9 cellular contexts compared by ENCODE assay signal in genomic region chr16:23670137-23670776, GRCh38. TPM values are rescaled to one million over a fixed set of nuclear protein-coding genes. Genes with fewer than 3 reads are reported as not detected.
A peak's percentile ranks its signal among the peaks of the same experiment; 100 is the strongest.
DNase-seq lines count a peak whose midpoint lies in the region; ATAC-seq and TF ChIP-seq lines count a peak whose summit lies in the region.
"Had no signal": no experiment of that assay in that cellular context is flagged by ENCODE, and none has a peak within 500 bp of the region (broad histone marks: within the 10 kb centered on the region; RNA-seq: fewer than 3 reads in every experiment).

No MANE protein-coding gene starts in this region.

- peaks cover 35 to 61% of the 10 kb centered on the region in 2 donors for H3K36me3 Mint-ChIP-seq in activated naive CD4-positive, alpha-beta T cell treated with anti-CD3 and anti-CD28 coated beads, Interleukin-2, amount 50 U/mL, for 72 hours

- TF ChIP-seq CTCF in transverse colon (IDR thresholded peaks at IDR 0.05) (no peak), upper lobe of left lung (IDR thresholded peaks at IDR 0.05) (no peak)

- H3K9me3 Mint-ChIP-seq in activated naive CD4-positive, alpha-beta T cell treated with anti-CD3 and anti-CD28 coated beads, Interleukin-2, amount 50 U/mL, for 72 hours = no peaks in the 10 kb centered on the region
- H3K9me3 Mint-ChIP-seq: brain had no signal

- in situ Hi-C loops in transverse colon (cut with MboI; ENCODE audit: low pct_ligation_motif_present in 1 of 4, low pct_unique_long_range_greater_than_20kb in 1 of 4, low sequenced_read_pairs in 3 of 4) = no loop called here

- ATAC-seq in HG03139 (IDR thresholded peaks at IDR 0.05; ENCODE audit: unreplicated experiment) = peak; percentile 91
- ATAC-seq in activated naive CD4-positive, alpha-beta T cell treated with anti-CD3 and anti-CD28 coated beads, Interleukin-2, amount 50 U/mL, for 72 hours = peak; percentile 98 to 99
- ATAC-seq in left lobe of liver = no peak
- no peak for ATAC-seq in upper lobe of left lung (ENCODE audit: low FRiP score in 2 of 2)

- H3K4me3 ChIP-seq in transverse colon (no peak overlapping the region), upper lobe of left lung (no peak overlapping the region)

- TF ChIP-seq POLR2A in transverse colon (IDR thresholded peaks at IDR 0.05) (no peak), upper lobe of left lung (IDR thresholded peaks at IDR 0.05) (no peak)

- H3K36me3 ChIP-seq in transverse colon = peaks cover 0 to 35% (median 18%) of the 10 kb centered on the region in 4 donors
- peaks cover 10 to 73% (median 43%) of the 10 kb centered on the region in 4 donors for H3K36me3 ChIP-seq in upper lobe of left lung

- WGBS in transverse colon (ENCODE audit: low coverage in 1 of 2), 2 donors = 80 to 85% methylated on average over 1 to 4 of the region's 4 CpGs
- 96 to 100% methylated on average over 3 to 4 of the region's 4 CpGs for WGBS in upper lobe of left lung, 2 donors

- TF ChIP-seq EP300 in transverse colon (IDR thresholded peaks at IDR 0.05; ENCODE audit: low read depth) = no peak
- TF ChIP-seq EP300 in upper lobe of left lung (IDR thresholded peaks at IDR 0.05) = no peak

- H3K4me1 ChIP-seq in transverse colon (no peaks in the 10 kb centered on the region), upper lobe of left lung (no peaks in the 10 kb centered on the region)

- DNase-seq in AG08396 (ENCODE audit: low spot score) = peak; percentile 70
- peak; percentile 32 for DNase-seq in GM19238 (ENCODE audit: insufficient read length, low spot score)
- DNase-seq in activated naive CD4-positive, alpha-beta T cell treated with anti-CD3 and anti-CD28 coated beads, Interleukin-2, amount 50 U/mL, for 72 hours (ENCODE audit: low spot score in 2 of 2) = peak in 1 of 2 donors; percentile 60
- peak; percentile 7 for DNase-seq in stimulated activated CD4-positive, alpha-beta T cell treated with anti-CD3 and anti-CD28 coated beads, Interleukin-4, amount 100 ng/mL, for 1 hour
- no peak for DNase-seq in transverse colon
- no peak for DNase-seq in left lobe of liver (ENCODE audit: low spot score)
- DNase-seq in upper lobe of left lung = no peak

- H3K9me3 ChIP-seq in transverse colon (no peaks in the 10 kb centered on the region), upper lobe of left lung (no peaks in the 10 kb centered on the region)

- H3K27ac ChIP-seq in transverse colon (no peak overlapping the region), upper lobe of left lung (no peak overlapping the region)

- intact Hi-C loops in transverse colon (cut with DNase I; ENCODE audit: low total_unique reads) = no loop called here

- peak overlapping the region; percentile 38 to 76 for H3K27ac Mint-ChIP-seq in activated naive CD4-positive, alpha-beta T cell treated with anti-CD3 and anti-CD28 coated beads, Interleukin-2, amount 50 U/mL, for 72 hours

- H3K27me3 ChIP-seq in transverse colon (no peaks in the 10 kb centered on the region), upper lobe of left lung (no peaks in the 10 kb centered on the region)

RNA-seq across cellular contexts. Expression of gene PLK1, which starts 8.4 kb away (rescaled TPM):
- 10 to 100 TPM; 80.0 to 93.4 TPM for total RNA-seq in activated naive CD4-positive, alpha-beta T cell treated with anti-CD3 and anti-CD28 coated beads, Interleukin-2, amount 50 U/mL, for 72 hours
- total RNA-seq in transverse colon (10 to 100 TPM in 1 of 4 donors, 1 to 10 TPM in 3; 1.5 to 20.1 (median 4.3) TPM), left lobe of liver (1.0 TPM), upper lobe of left lung (10 to 100 TPM in 2 of 6 donors, 1 to 10 TPM in 4; 2.5 to 14.0 (median 4.8) TPM)

RNA-seq across cellular contexts. Expression of gene DCTN5, which starts 29.0 kb away (rescaled TPM):
- 10 to 100 TPM; 71.2 to 88.0 TPM for total RNA-seq in activated naive CD4-positive, alpha-beta T cell treated with anti-CD3 and anti-CD28 coated beads, Interleukin-2, amount 50 U/mL, for 72 hours
- total RNA-seq in transverse colon = 10 to 100 TPM in 3 of 4 donors, 1 to 10 TPM in 1; 8.0 to 52.2 (median 37.5) TPM
- total RNA-seq in left lobe of liver = 17.2 TPM
- 10 to 100 TPM; 19.8 to 48.6 (median 35.4) TPM for total RNA-seq in upper lobe of left lung

RNA-seq across cellular contexts. Expression of gene PALB2, which starts 29.1 kb away (rescaled TPM):
- 10 to 100 TPM; 21.6 to 22.9 TPM for total RNA-seq in activated naive CD4-positive, alpha-beta T cell treated with anti-CD3 and anti-CD28 coated beads, Interleukin-2, amount 50 U/mL, for 72 hours
- total RNA-seq in transverse colon (10 to 100 TPM in 1 of 4 donors, 1 to 10 TPM in 3; 1.4 to 10.6 (median 8.0) TPM), left lobe of liver (4.6 TPM), upper lobe of left lung (10 to 100 TPM in 5 of 6 donors, 1 to 10 TPM in 1; 6.4 to 32.5 (median 11.6) TPM)

RNA-seq across cellular contexts. Expression of gene ERN2, which starts 42.8 kb away (rescaled TPM):
- not detected for total RNA-seq in activated naive CD4-positive, alpha-beta T cell treated with anti-CD3 and anti-CD28 coated beads, Interleukin-2, amount 50 U/mL, for 72 hours
- total RNA-seq in transverse colon = 100 to 1,000 TPM; 114 to 408 (median 168) TPM
- total RNA-seq in left lobe of liver = 0.05 TPM
- 1 to 10 TPM in 4 of 6 donors, under 1 TPM in 2; 0.46 to 9.6 (median 1.3) TPM for total RNA-seq in upper lobe of left lung

Comparison
In these comparisons a context has a peak if more than half of its experiments do, and no peak if none do; other contexts are left out.
1. DNase-seq: peak in AG08396 (single experiment), GM19238 (single experiment) and stimulated activated CD4-positive, alpha-beta T cell treated with anti-CD3 and anti-CD28 coated beads, Interleukin-4, amount 100 ng/mL, for 1 hour (single experiment); none in transverse colon (single experiment), left lobe of liver (single experiment) and upper lobe of left lung (0 of 2).
2. ATAC-seq: peak in HG03139 (single experiment) and activated naive CD4-positive, alpha-beta T cell treated with anti-CD3 and anti-CD28 coated beads, Interleukin-2, amount 50 U/mL, for 72 hours (2 of 2); none in left lobe of liver (single experiment) and upper lobe of left lung (0 of 2).